Comparison of ENCODE assay signal across 33 cellular contexts in the genomic region with DNA sequence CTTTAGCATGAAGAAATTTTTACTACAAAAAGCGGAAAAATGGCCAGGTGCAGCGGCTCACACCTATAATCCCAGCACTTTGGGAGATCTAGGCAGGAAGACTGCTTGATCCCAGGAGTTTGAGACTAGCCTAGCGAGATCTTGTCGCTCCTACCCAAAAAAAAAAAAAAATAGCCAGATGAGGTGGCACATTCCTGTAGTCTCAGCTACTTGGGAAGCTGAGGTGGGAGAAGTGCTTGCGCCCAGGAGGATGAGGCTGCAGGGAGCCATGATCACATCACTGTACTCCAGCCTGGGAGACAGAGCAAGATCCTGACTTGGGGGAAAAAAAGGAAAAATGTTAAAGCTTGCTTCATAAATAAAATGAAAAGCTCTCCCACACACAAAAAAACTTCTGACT.
"Had no signal": no experiment of that assay in that cellular context is flagged by ENCODE, and none has a peak within 500 bp of the region (broad histone marks: within the 10 kb centered on the region; RNA-seq: fewer than 3 reads in every experiment).

No MANE protein-coding gene starts in this region.

- H3K27me3 Mint-ChIP-seq: activated CD4-positive, alpha-beta memory T cell treated with anti-CD3 and anti-CD28 coated beads for 36 hours; brain had no signal

- H3K9me3 ChIP-seq: adrenal gland, Peyer's patch, SJSA1, SK-N-SH had no signal

- H3K4me3 Mint-ChIP-seq: activated CD4-positive, alpha-beta memory T cell treated with anti-CD3 and anti-CD28 coated beads for 36 hours; activated naive CD4-positive, alpha-beta T cell treated with anti-CD3 and anti-CD28 coated beads for 36 hours; activated T-cell treated with anti-CD3 and anti-CD28 coated beads, Interleukin-2, amount 50 U/mL, for 4 hours; activated T-helper 1 cell treated with anti-CD3 and anti-CD28 coated beads, Interleukin-12 subunit alpha, Interleukin-12 subunit beta, Interleukin-2, Interleukin-4 antibody, amounts not matched to agents 30 ng/mL and 10 ng/mL and 1 ng/mL, durations not matched to agents 14 hours and 24 hours and 36 hours; brain; T-helper 1 cell treated with Interleukin-12 subunit alpha and Interleukin-12 subunit beta and Interleukin-4 antibody, amounts not matched to agents 30 μg/mL and 1 μg/mL, for 36 hours; T-helper 2 cell treated with Interferon-gamma antibody and Interleukin-4, amounts not matched to agents 5 μg/mL and 100 μg/mL, for 36 hours had no signal

- H3K4me1 ChIP-seq: Peyer's patch, SJSA1 had no signal

- H3K27ac ChIP-seq: adrenal gland, Peyer's patch, SJSA1 had no signal

- DNase-seq: activated CD4-positive, alpha-beta memory T cell treated with anti-CD3 and anti-CD28 coated beads for 36 hours; activated CD4-positive, alpha-beta T cell treated with anti-CD3 and anti-CD28 coated beads for 4 hours; activated CD4-positive, alpha-beta T cell treated with anti-CD3 and anti-CD28 coated beads, Interleukin-2, amount 50 U/mL, for 1 hour; activated CD8-positive, alpha-beta memory T cell treated with anti-CD3 and anti-CD28 coated beads, Interleukin-2, amount 50 U/mL, for 4 hours; activated gamma-delta T cell treated with Interleukin-2 at 50 U/mL for 16 hours; activated naive CD4-positive, alpha-beta T cell treated with anti-CD3 and anti-CD28 coated beads for 36 hours; activated T-cell treated with anti-CD3 and anti-CD28 coated beads for 4 hours; activated T-cell treated with anti-CD3 and anti-CD28 coated beads, Interleukin-2, amount 50 U/mL, for 4 hours; adrenal gland; caudate nucleus; Kasumi-1; KG1; NCI-H1105; NCI-H1417 treated with DMSO at 0.1 percent for 48 hours; NCI-H187 treated with DMSO at 0.1 percent for 48 hours; NCI-H2081; NCI-H2171 treated with DMSO at 0.1 percent for 48 hours; NCI-H226; NCI-H446 treated with DMSO at 0.1 percent for 48 hours; NCI-H524; NCI-H69; NCI-H82; PC-3; Peyer's patch; RPMI8226; SHP77 treated with DMSO at 0.1 percent for 48 hours had no signal

- H3K9ac ChIP-seq: SK-N-SH had no signal

- H3K27ac Mint-ChIP-seq: activated CD4-positive, alpha-beta memory T cell treated with anti-CD3 and anti-CD28 coated beads for 36 hours; activated naive CD4-positive, alpha-beta T cell treated with anti-CD3 and anti-CD28 coated beads for 36 hours; activated naive CD4-positive, alpha-beta T cell treated with anti-CD3 and anti-CD28 coated beads, Interleukin-2, amount 50 U/mL, for 72 hours; activated T-helper 1 cell treated with anti-CD3 and anti-CD28 coated beads, Interleukin-12 subunit alpha, Interleukin-12 subunit beta, Interleukin-2, Interleukin-4 antibody, amounts not matched to agents 30 ng/mL and 10 ng/mL and 1 ng/mL, durations not matched to agents 14 hours and 24 hours and 36 hours; T-helper 1 cell treated with Interleukin-12 subunit alpha and Interleukin-12 subunit beta and Interleukin-4 antibody, amounts not matched to agents 30 μg/mL and 1 μg/mL, for 36 hours; T-helper 2 cell treated with Interferon-gamma antibody and Interleukin-4, amounts not matched to agents 5 μg/mL and 100 μg/mL, for 36 hours had no signal

- H3K36me3 Mint-ChIP-seq: activated naive CD4-positive, alpha-beta T cell treated with anti-CD3 and anti-CD28 coated beads, Interleukin-2, amount 50 U/mL, for 72 hours had no signal

- H3K4me3 ChIP-seq: adrenal gland, Peyer's patch, SJSA1 had no signal

- H3K9me3 Mint-ChIP-seq: activated CD4-positive, alpha-beta memory T cell treated with anti-CD3 and anti-CD28 coated beads for 36 hours; activated naive CD4-positive, alpha-beta T cell treated with anti-CD3 and anti-CD28 coated beads for 36 hours; activated naive CD4-positive, alpha-beta T cell treated with anti-CD3 and anti-CD28 coated beads, Interleukin-2, amount 50 U/mL, for 72 hours; activated T-cell treated with anti-CD3 and anti-CD28 coated beads, Interleukin-2, amount 50 U/mL, for 4 hours; activated T-helper 1 cell treated with anti-CD3 and anti-CD28 coated beads, Interleukin-12 subunit alpha, Interleukin-12 subunit beta, Interleukin-2, Interleukin-4 antibody, amounts not matched to agents 30 ng/mL and 10 ng/mL and 1 ng/mL, durations not matched to agents 14 hours and 24 hours and 36 hours; T-helper 1 cell treated with Interleukin-12 subunit alpha and Interleukin-12 subunit beta and Interleukin-4 antibody, amounts not matched to agents 30 μg/mL and 1 μg/mL, for 36 hours; T-helper 2 cell treated with Interferon-gamma antibody and Interleukin-4, amounts not matched to agents 5 μg/mL and 100 μg/mL, for 36 hours had no signal

- H3K27me3 ChIP-seq: adrenal gland, Peyer's patch, SJSA1 had no signal

- ATAC-seq: activated naive CD4-positive, alpha-beta T cell treated with anti-CD3 and anti-CD28 coated beads, Interleukin-2, amount 50 U/mL, for 72 hours; activated T-cell treated with anti-CD3 and anti-CD28 coated beads, Interleukin-2, amount 50 U/mL, for 4 hours had no signal

- H3K4me2 ChIP-seq: SK-N-SH had no signal

- H3K36me3 ChIP-seq: adrenal gland, Peyer's patch, SJSA1 had no signal
